In the genomic region with DNA sequence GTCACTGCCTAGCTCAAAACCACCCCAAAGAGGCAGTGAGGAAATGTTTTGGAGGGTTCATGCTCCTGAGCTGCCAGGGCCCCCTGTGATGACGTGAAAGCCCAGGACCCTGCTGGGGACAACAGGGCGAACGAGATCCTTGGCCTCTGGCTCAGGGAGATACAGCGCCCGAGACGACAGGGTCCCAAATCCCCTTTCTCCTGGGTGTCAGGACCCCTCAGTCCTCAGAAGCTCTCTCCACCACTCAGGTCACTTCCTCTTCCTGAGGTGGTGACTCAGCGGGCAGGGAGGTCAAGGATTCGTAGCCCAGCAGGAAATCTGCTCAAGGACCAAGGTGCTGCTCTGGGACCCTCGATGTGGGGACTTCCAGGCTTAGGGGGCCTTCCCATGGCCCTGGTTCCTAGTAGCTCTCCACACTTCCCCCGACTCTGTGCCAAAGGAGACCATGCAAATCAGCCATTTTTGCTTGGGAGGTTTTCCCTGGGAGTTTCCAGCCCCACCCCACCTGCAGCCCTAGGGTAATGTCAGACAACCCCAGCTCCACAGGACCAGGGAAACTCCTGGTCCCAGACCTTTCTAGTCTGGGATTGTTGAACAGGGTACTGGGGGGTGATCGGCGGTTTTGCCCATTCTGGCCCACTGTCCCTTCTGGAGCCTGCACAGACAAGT, we compare ENCODE assay signal across 8 cellular contexts. TPM values are rescaled to one million over a fixed set of nuclear protein-coding genes. Genes with fewer than 3 reads are reported as not detected.
DNase-seq lines count a peak whose midpoint lies in the region; TF ChIP-seq lines count a peak whose summit lies in the region.

No MANE protein-coding gene starts in this region.

- H3K4me3 ChIP-seq in Caco-2 (ENCODE audit: low read depth, low read length) (peak overlapping the region; percentile 26), neuronal stem cell (ENCODE audit: low read length in 2 of 2) (no peak overlapping the region)

- BruUV-seq in Caco-2 (replicated peaks; lab: Mats Ljungman, UMichigan): TSS peak; percentile 71

- no peak overlapping the region for H2AFZ ChIP-seq in neuronal stem cell (ENCODE audit: low read length)

- DNase-seq in Caco-2 (peak; percentile 24 to 66), NCI-H69 (lab: John Stamatoyannopoulos, UW) (peak; percentile 41), dermis blood vessel endothelial cell (peak; percentile 60), neuronal stem cell (ENCODE audit: low spot score) (no peak), NCI-H2171 (lab: John Stamatoyannopoulos, UW) (no peak), glutamatergic neuron (no peak), GM10266 (ENCODE audit: extremely low spot score) (no peak), NCI-H128 (lab: John Stamatoyannopoulos, UW; ENCODE audit: unreplicated experiment) (no peak)

- H3K27me3 ChIP-seq in Caco-2 (replicated peaks; ENCODE audit: control insufficient read depth, insufficient read depth, low read length): no peaks in the 10 kb centered on the region
- H3K27me3 ChIP-seq in neuronal stem cell (ENCODE audit: control insufficient read depth in 3 of 3, insufficient read depth in 3 of 3, low read depth in 1 of 3, low read length in 3 of 3): no peaks in the 10 kb centered on the region

- H4K91ac ChIP-seq in neuronal stem cell (ENCODE audit: low read depth, low read length, poor library complexity): peak overlapping the region; percentile 17

- H3K9ac ChIP-seq in neuronal stem cell (ENCODE audit: low read depth, low read length, poor library complexity): no peak overlapping the region

- no CpG with 5 or more reads among the region's 12 CpGs for WGBS in neuronal stem cell (ENCODE audit: extremely low coverage in 2 of 2, insufficient read length in 2 of 2, insufficient replicate concordance in 1 of 2), 2 donors

- H3K27ac Mint-ChIP-seq in Caco-2 (ENCODE audit: unreplicated experiment) (peak overlapping the region; percentile 96), glutamatergic neuron (ENCODE audit: unreplicated experiment) (no peak overlapping the region)

- H3K4me1 Mint-ChIP-seq in Caco-2 (ENCODE audit: low read depth, unreplicated experiment) (peaks cover 63% of the 10 kb centered on the region), glutamatergic neuron (ENCODE audit: low read depth, unreplicated experiment) (peaks cover 44% of the 10 kb centered on the region)

- TF ChIP-seq CTCF in Caco-2 (IDR thresholded peaks at IDR 0.05; ENCODE audit: insufficient read depth in 1 of 2, low read depth in 1 of 2, low read length in 1 of 2, severe bottlenecking in 1 of 2, unreplicated experiment in 1 of 2) (no peak), glutamatergic neuron (IDR thresholded peaks at IDR 0.05; ENCODE audit: partially characterized antibody, unreplicated experiment) (no peak), GM10266 (IDR thresholded peaks at IDR 0.05; ENCODE audit: control insufficient read depth, insufficient read depth, low read depth, missing control alignments) (no peak)

- POLR2A ChIA-PET in Caco-2 (lab: Charles Lee): interaction anchor here (0.6 to 7.0 kb wide), 12 partner anchors 13 to 291 kb away, joined by 3 to 171 read pairs (median 10); partner anchors contain the start of genes BCL9L, CENATAC, DDX6 and HMBS

- peaks cover 9% of the 10 kb centered on the region for H3K79me1 ChIP-seq in neuronal stem cell (ENCODE audit: low read depth, low read length)

- H3K27me3 Mint-ChIP-seq in Caco-2 (ENCODE audit: insufficient read depth, unreplicated experiment) (no peaks in the 10 kb centered on the region), glutamatergic neuron (ENCODE audit: unreplicated experiment) (peaks cover 7% of the 10 kb centered on the region)

- peak overlapping the region; percentile 76 for H3K4me3 Mint-ChIP-seq in Caco-2 (ENCODE audit: unreplicated experiment)
- no peak overlapping the region for H3K4me3 Mint-ChIP-seq in glutamatergic neuron (ENCODE audit: unreplicated experiment)

- peak overlapping the region; percentile 82 for H2AK5ac ChIP-seq in neuronal stem cell (ENCODE audit: low read depth, low read length)

- H2BK120ac ChIP-seq in neuronal stem cell (ENCODE audit: low read depth, low read length): peak overlapping the region; percentile 14

- intact Hi-C loops in Caco-2 (cut with micrococcal nuclease; ENCODE audit: unreplicated experiment): loop anchor here (5.0 kb wide), 1 partner anchor 291 kb away; no protein-coding TSS in a partner anchor

- H3K14ac ChIP-seq in neuronal stem cell (ENCODE audit: low read length): peak overlapping the region; percentile 56

- peak overlapping the region; percentile 86 for H3K18ac ChIP-seq in neuronal stem cell (ENCODE audit: low read length)

- peak overlapping the region; percentile 64 for H2BK15ac ChIP-seq in neuronal stem cell (ENCODE audit: low read length)

- peak overlapping the region; percentile 25 for H2BK5ac ChIP-seq in neuronal stem cell (ENCODE audit: low read length)

- CTCF ChIA-PET in Caco-2 (lab: Charles Lee): interaction anchor here (0.8 to 7.2 kb wide), 10 partner anchors 13 to 223 kb away, joined by 3 to 170 read pairs (median 4); partner anchors contain the start of genes BCL9L, CENATAC, DDX6 and HMBS

- H3K36me3 ChIP-seq in Caco-2 (ENCODE audit: control insufficient read depth, insufficient read depth, low read length): peaks cover 6% of the 10 kb centered on the region
- H3K36me3 ChIP-seq in neuronal stem cell (replicated peaks in 1 of 2; ENCODE audit: control insufficient read depth in 2 of 2, insufficient read depth in 2 of 2, low read length in 2 of 2): peaks cover 0 to 3% of the 10 kb centered on the region in 2 donors

- no peaks in the 10 kb centered on the region for H3K9me3 Mint-ChIP-seq in Caco-2 (ENCODE audit: unreplicated experiment)
- peaks cover 2% of the 10 kb centered on the region for H3K9me3 Mint-ChIP-seq in glutamatergic neuron (ENCODE audit: unreplicated experiment)

- no peak overlapping the region for H3K4ac ChIP-seq in neuronal stem cell (ENCODE audit: low read length)

- peaks cover 87% of the 10 kb centered on the region for H3K4me1 ChIP-seq in Caco-2
- H3K4me1 ChIP-seq in neuronal stem cell (ENCODE audit: control insufficient read depth in 2 of 2, insufficient read depth in 1 of 2, low read depth in 1 of 2, low read length in 2 of 2): peaks cover 66 to 73% of the 10 kb centered on the region in 2 donors

- no peak overlapping the region for H3K4me2 ChIP-seq in neuronal stem cell (ENCODE audit: insufficient read depth, low read length, poor library complexity, severe bottlenecking)

- H2BK12ac ChIP-seq in neuronal stem cell (ENCODE audit: low read length): peak overlapping the region; percentile 82

- peak overlapping the region; percentile 62 for H3K27ac ChIP-seq in neuronal stem cell (replicated peaks; ENCODE audit: low read length)

- peaks cover 83% of the 10 kb centered on the region for H3K36me3 Mint-ChIP-seq in Caco-2 (ENCODE audit: insufficient read depth, unreplicated experiment)
- H3K36me3 Mint-ChIP-seq in glutamatergic neuron (ENCODE audit: unreplicated experiment): no peaks in the 10 kb centered on the region

- no peaks in the 10 kb centered on the region for H3K9me3 ChIP-seq in Caco-2
- no peaks in the 10 kb centered on the region for H3K9me3 ChIP-seq in neuronal stem cell (replicated peaks in 1 of 2; ENCODE audit: control insufficient read depth in 2 of 2, insufficient read depth in 1 of 2, low read depth in 1 of 2, low read length in 2 of 2)

- H3K23ac ChIP-seq in neuronal stem cell (ENCODE audit: low read depth, low read length, poor library complexity): peak overlapping the region; percentile 28

- no peak overlapping the region for H4K8ac ChIP-seq in neuronal stem cell (ENCODE audit: low read depth, low read length)

RNA-seq across cellular contexts. Expression of gene BCL9L, which starts 12.8 kb away (rescaled TPM):
- total RNA-seq in Caco-2 (2022) (186 and 203 TPM in 2 replicates), dermis blood vessel endothelial cell (7.1 and 18.8 TPM in 2 replicates), glutamatergic neuron (ENCODE audit: unreplicated experiment) (13.0 TPM)
- polyA plus RNA-seq in neuronal stem cell (2013, experiment 1 of 2): 32.8 TPM
- 34.6 TPM for polyA plus RNA-seq in neuronal stem cell (2013, experiment 2 of 2)

RNA-seq across cellular contexts. Expression of gene CXCR5, which starts 29.2 kb away (rescaled TPM):
- not detected in 2 replicates for total RNA-seq in Caco-2 (2022)
- total RNA-seq in dermis blood vessel endothelial cell: not detected in 2 replicates
- not detected for polyA plus RNA-seq in neuronal stem cell (2013, experiment 1 of 2)
- not detected for polyA plus RNA-seq in neuronal stem cell (2013, experiment 2 of 2)
- not detected for total RNA-seq in glutamatergic neuron (ENCODE audit: unreplicated experiment)

RNA-seq across cellular contexts. Expression of gene UPK2, which starts 43.2 kb away (rescaled TPM):
- total RNA-seq in Caco-2 (2022): 1.8 and 3.5 TPM in 2 replicates
- total RNA-seq in dermis blood vessel endothelial cell: not detected in 2 replicates
- 0.50 TPM for polyA plus RNA-seq in neuronal stem cell (2013, experiment 1 of 2)
- 0.47 TPM for polyA plus RNA-seq in neuronal stem cell (2013, experiment 2 of 2)
- total RNA-seq in glutamatergic neuron (ENCODE audit: unreplicated experiment): not detected

RNA-seq across cellular contexts. Expression of gene FOXR1, which starts 58.7 kb away (rescaled TPM):
- not detected in 2 replicates for total RNA-seq in Caco-2 (2022)
- total RNA-seq in dermis blood vessel endothelial cell: not detected in 2 replicates
- polyA plus RNA-seq in neuronal stem cell (2013, experiment 1 of 2): not detected
- polyA plus RNA-seq in neuronal stem cell (2013, experiment 2 of 2): 0.06 TPM
- not detected for total RNA-seq in glutamatergic neuron (ENCODE audit: unreplicated experiment)

Comparison
In these comparisons a context has a peak if more than half of its experiments do, and no peak if none do; other contexts are left out.
1. DNase-seq: peak in Caco-2 (2 of 2), NCI-H69 (single experiment) and dermis blood vessel endothelial cell (single experiment); none in neuronal stem cell (single experiment), NCI-H2171 (single experiment), glutamatergic neuron (single experiment), GM10266 (single experiment) and NCI-H128 (single experiment).